In the genomic region with DNA sequence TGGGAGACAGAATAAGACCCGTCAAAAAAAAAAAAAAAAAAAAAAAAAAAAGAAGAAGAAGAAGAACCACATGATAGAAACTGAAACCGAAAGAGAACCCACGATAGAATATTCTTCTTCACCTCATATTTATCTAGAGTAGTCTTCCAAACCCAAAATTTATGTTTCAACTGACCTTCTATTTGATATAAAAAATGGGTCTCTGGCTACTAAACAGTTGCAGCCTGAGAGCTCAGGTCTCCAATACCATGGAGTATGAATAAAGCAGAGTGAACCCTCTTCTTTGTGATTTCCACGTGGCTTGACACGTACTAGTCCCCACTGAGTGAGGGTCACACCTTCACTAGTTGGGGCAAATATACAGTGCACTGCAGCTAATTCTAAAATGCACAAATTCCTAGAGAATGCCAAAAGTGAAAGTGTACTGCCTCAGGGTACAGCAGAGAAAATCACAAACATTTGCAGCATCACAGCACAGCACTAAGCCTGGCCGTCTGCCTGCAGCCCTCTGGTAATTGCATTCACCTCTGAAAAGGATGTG, we compare ENCODE assay signal across 9 cellular contexts.
A peak's percentile ranks its signal among the peaks of the same experiment; 100 is the strongest.
DNase-seq lines count a peak whose midpoint lies in the region; ATAC-seq, FAIRE-seq and TF ChIP-seq lines count a peak whose summit lies in the region.
"Had no signal": no experiment of that assay in that cellular context is flagged by ENCODE, and none has a peak within 500 bp of the region (broad histone marks: within the 10 kb centered on the region; RNA-seq: fewer than 3 reads in every experiment).

No MANE protein-coding gene starts in this region.

- H4K20me1 ChIP-seq in BLaER1: no peaks in the 10 kb centered on the region

- H3K4me3 ChIP-seq in BLaER1: peak overlapping the region; percentile 63
- H3K4me3 ChIP-seq in coronary artery: peak overlapping the region; percentile 57

- no peak for FAIRE-seq in D721Med (lab: Jason Lieb, UNC)
- FAIRE-seq: endometrium had no signal

- peak overlapping the region; percentile 90 for H3K4me2 ChIP-seq in BLaER1

- H3K4me1 Mint-ChIP-seq in stimulated activated memory B cell treated with anti-CD40 and anti-IgM and Interleukin-4, amounts not matched to agents 10 μg/mL and 1 μg/mL and 100 μg/mL, for 72 hours: peaks cover 8% of the 10 kb centered on the region

- no peaks in the 10 kb centered on the region for H3K36me3 Mint-ChIP-seq in stimulated activated memory B cell treated with anti-CD40 and anti-IgM and Interleukin-4, amounts not matched to agents 10 μg/mL and 1 μg/mL and 100 μg/mL, for 72 hours

- H3K4me1 ChIP-seq in BLaER1: peaks cover 23% of the 10 kb centered on the region

- H3K27ac ChIP-seq in BLaER1 (peak overlapping the region; percentile 66), coronary artery (no peak overlapping the region)

- peaks cover 6% of the 10 kb centered on the region for H3K9me3 Mint-ChIP-seq in stimulated activated memory B cell treated with anti-CD40 and anti-IgM and Interleukin-4, amounts not matched to agents 10 μg/mL and 1 μg/mL and 100 μg/mL, for 72 hours

- H3K36me3 ChIP-seq in BLaER1: no peaks in the 10 kb centered on the region

- peaks cover 11% of the 10 kb centered on the region for H3K27me3 Mint-ChIP-seq in stimulated activated memory B cell treated with anti-CD40 and anti-IgM and Interleukin-4, amounts not matched to agents 10 μg/mL and 1 μg/mL and 100 μg/mL, for 72 hours

- ATAC-seq in GM19452 (IDR thresholded peaks at IDR 0.05; ENCODE audit: unreplicated experiment): peak; percentile 63
- ATAC-seq in stimulated activated memory B cell treated with anti-CD40 and anti-IgM and Interleukin-4, amounts not matched to agents 10 μg/mL and 1 μg/mL and 100 μg/mL, for 72 hours: peak; percentile 56
- ATAC-seq in HG02973 (IDR thresholded peaks at IDR 0.05; ENCODE audit: unreplicated experiment): no peak

- H3K9ac ChIP-seq in BLaER1: peak overlapping the region; percentile 74

- DNase-seq in MV-4-11 (lab: John Stamatoyannopoulos, UW) (peak; percentile 32), coronary artery (ENCODE audit: low spot score) (no peak), D721Med (ENCODE audit: insufficient read length, low spot score) (no peak), NCI-H187 treated with DMSO at 0.1 percent for 48 hours (lab: John Stamatoyannopoulos, UW) (no peak)

- no peak for TF ChIP-seq CTCF in coronary artery (IDR thresholded peaks at IDR 0.05)
- no peak for TF ChIP-seq CTCF in D721Med (IDR thresholded peaks at IDR 0.05; ENCODE audit: insufficient read depth, missing control alignments)

- H3K9me3 ChIP-seq in BLaER1: peaks cover 9% of the 10 kb centered on the region; the same call in 1 of the 2 replicates

- H3K27ac Mint-ChIP-seq in stimulated activated memory B cell treated with anti-CD40 and anti-IgM and Interleukin-4, amounts not matched to agents 10 μg/mL and 1 μg/mL and 100 μg/mL, for 72 hours: peak overlapping the region; percentile 64

- H3K4me3 Mint-ChIP-seq in stimulated activated memory B cell treated with anti-CD40 and anti-IgM and Interleukin-4, amounts not matched to agents 10 μg/mL and 1 μg/mL and 100 μg/mL, for 72 hours: peak overlapping the region; percentile 75

- H3K27me3 ChIP-seq in BLaER1: no peaks in the 10 kb centered on the region
